28 cellular contexts compared by ENCODE assay signal in the genomic region with DNA sequence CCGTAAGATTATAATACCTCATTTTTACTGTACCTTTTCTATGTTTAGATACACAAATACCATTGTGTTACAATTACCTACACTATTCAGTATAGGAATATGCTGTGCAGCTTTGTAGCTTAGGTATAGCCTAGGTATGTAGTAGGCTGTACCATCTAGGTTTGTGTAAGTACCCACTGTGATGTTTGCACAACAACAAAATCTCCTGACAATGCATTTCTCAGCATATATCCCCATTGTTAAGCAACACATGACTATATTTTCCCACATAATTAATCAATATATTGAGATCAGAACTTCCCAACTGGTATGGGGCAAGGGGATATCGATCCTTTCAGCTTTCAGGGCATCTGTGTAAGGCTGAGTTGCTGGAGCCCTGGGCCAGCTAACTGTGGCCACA.
"Had no signal": no experiment of that assay in that cellular context is flagged by ENCODE, and none has a peak within 500 bp of the region (broad histone marks: within the 10 kb centered on the region; RNA-seq: fewer than 3 reads in every experiment).

No MANE protein-coding gene starts in this region.

- FAIRE-seq: colon, endometrium, endothelial cell of umbilical vein, frontal cortex had no signal

- H3K27ac ChIP-seq: colonic mucosa, coronary artery, dorsolateral prefrontal cortex, epithelial cell of prostate, esophagus muscularis mucosa, esophagus squamous epithelium, foreskin keratinocyte, gastrocnemius medialis, gastroesophageal sphincter, heart left ventricle, heart right ventricle had no signal

- H3K36me3 ChIP-seq: colonic mucosa had no signal

- ATAC-seq: effector memory CD8-positive, alpha-beta T cell; esophagus mucosa; foreskin keratinocyte; gastrocnemius medialis; gastroesophageal sphincter; heart left ventricle; heart right ventricle had no signal

- H3K4me1 ChIP-seq: colonic mucosa, esophagus muscularis mucosa, gastrocnemius medialis, heart left ventricle, heart right ventricle had no signal

- H3K4me3 ChIP-seq: colonic mucosa, coronary artery, dorsolateral prefrontal cortex, esophagus muscularis mucosa, esophagus squamous epithelium, gastrocnemius medialis, gastroesophageal sphincter, heart left ventricle, heart right ventricle had no signal

- H3K27me3 ChIP-seq: colonic mucosa, dorsolateral prefrontal cortex, esophagus muscularis mucosa, esophagus squamous epithelium, foreskin keratinocyte, gastrocnemius medialis, gastroesophageal sphincter, heart left ventricle, heart right ventricle had no signal

- DNase-seq: colonic mucosa; cortex of kidney; dermis blood vessel endothelial cell; dorsolateral prefrontal cortex; effector CD4-positive, alpha-beta T cell; effector CD8-positive, alpha-beta T cell; effector memory CD4-positive, alpha-beta T cell; effector memory CD8-positive, alpha-beta T cell; endodermal cell; erythroblast; esophagus squamous epithelium; foreskin fibroblast; foreskin keratinocyte; foreskin melanocyte; gastrocnemius medialis; glutamatergic neuron; head of caudate nucleus; heart left ventricle; heart right ventricle had no signal

- H3K9me3 ChIP-seq: colonic mucosa, esophagus muscularis mucosa, esophagus squamous epithelium, gastrocnemius medialis, gastroesophageal sphincter, heart left ventricle, heart right ventricle had no signal
